8 cellular contexts compared by ENCODE assay signal in the genomic region with DNA sequence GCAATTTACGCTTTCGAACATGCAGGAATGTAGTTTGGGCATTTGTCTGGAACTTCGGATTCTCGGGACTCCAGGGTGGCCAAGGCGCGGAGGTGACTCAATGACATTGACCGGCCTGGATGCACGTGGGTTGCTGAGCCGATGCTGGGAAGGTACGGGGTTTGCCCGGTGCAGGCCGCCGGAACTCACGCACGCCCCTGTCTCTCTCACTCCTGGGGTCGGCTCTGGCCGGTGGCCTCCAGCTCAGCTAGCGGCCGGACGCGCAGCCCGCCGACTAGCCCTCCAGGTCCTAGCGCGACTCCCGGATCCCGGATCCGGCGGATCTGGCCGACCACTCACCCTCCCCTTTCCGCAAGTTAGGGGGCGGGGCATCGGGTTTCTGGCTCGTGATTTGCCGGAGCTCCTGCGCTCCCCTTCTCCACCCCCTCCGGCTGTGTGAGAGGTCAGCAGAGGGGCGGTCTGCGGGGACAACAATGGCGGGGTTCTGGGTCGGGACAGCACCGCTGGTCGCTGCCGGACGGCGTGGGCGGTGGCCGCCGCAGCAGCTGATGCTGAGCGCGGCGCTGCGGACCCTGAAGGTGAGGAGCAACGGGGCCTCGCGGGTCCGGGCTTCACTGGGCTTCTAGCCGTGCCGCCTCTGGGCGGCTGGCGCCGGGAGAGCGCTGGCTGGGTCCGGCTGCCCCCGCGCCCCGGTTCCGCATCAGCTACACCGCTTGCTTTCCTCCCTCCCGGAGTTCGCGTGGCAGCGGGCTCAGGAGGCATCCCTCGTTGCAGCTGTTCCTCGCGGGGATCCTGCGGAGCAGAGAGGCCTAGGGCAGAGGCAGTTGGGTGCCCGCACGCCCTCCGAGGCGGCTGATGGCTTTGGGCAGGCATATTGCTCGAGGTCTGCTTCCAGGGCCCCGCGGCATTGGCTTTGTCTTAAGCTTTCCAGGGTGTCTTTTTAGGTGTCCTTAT.
DNase-seq lines count a peak whose midpoint lies in the region; ATAC-seq lines count a peak whose summit lies in the region.

A gene with protein sequence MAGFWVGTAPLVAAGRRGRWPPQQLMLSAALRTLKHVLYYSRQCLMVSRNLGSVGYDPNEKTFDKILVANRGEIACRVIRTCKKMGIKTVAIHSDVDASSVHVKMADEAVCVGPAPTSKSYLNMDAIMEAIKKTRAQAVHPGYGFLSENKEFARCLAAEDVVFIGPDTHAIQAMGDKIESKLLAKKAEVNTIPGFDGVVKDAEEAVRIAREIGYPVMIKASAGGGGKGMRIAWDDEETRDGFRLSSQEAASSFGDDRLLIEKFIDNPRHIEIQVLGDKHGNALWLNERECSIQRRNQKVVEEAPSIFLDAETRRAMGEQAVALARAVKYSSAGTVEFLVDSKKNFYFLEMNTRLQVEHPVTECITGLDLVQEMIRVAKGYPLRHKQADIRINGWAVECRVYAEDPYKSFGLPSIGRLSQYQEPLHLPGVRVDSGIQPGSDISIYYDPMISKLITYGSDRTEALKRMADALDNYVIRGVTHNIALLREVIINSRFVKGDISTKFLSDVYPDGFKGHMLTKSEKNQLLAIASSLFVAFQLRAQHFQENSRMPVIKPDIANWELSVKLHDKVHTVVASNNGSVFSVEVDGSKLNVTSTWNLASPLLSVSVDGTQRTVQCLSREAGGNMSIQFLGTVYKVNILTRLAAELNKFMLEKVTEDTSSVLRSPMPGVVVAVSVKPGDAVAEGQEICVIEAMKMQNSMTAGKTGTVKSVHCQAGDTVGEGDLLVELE (plus strand): TSS at position 446 of the 954 bp plus-strand sequence. CDS start 28 bp downstream, at position 474.

- DNase-seq in Ammon's horn (ENCODE audit: low spot score) (peak; percentile 96), NCI-H526 (lab: John Stamatoyannopoulos, UW) (peak; percentile 77 to 97), left kidney (ENCODE audit: low read depth, low spot score) (peak; percentile 99)
- DNase-seq in activated CD4-positive, alpha-beta T cell treated with anti-CD3 and anti-CD28 coated beads, Interleukin-2, amount 50 U/mL, for 1 hour, result peak; percentile 67
- peak; percentile 80 for DNase-seq in stimulated activated CD4-positive, alpha-beta T cell treated with anti-CD3 and anti-CD28 coated beads, Interleukin-1b, Interleukin-23, amount 100 ng/mL, for 48 hours

- H3K9me3 Mint-ChIP-seq in dendritic cell treated with granulocyte-macrophage colony-stimulating factor and Interleukin-4, amounts not matched to agents 40 ng/mL and 50 ng/mL, for 4 days, result no peaks in the 10 kb centered on the region

- peaks cover 6% of the 10 kb centered on the region for H3K27me3 Mint-ChIP-seq in dendritic cell treated with granulocyte-macrophage colony-stimulating factor and Interleukin-4, amounts not matched to agents 40 ng/mL and 50 ng/mL, for 4 days

- peak within 1 kb of the TSS; percentile 78 for H3K27ac Mint-ChIP-seq in dendritic cell treated with granulocyte-macrophage colony-stimulating factor and Interleukin-4, amounts not matched to agents 40 ng/mL and 50 ng/mL, for 4 days

- H3K36me3 Mint-ChIP-seq in dendritic cell treated with granulocyte-macrophage colony-stimulating factor and Interleukin-4, amounts not matched to agents 40 ng/mL and 50 ng/mL, for 4 days (ENCODE audit: low read depth), result peaks cover 9% of the 10 kb centered on the region

- peaks cover 18% of the 10 kb centered on the region for H3K4me1 Mint-ChIP-seq in dendritic cell treated with granulocyte-macrophage colony-stimulating factor and Interleukin-4, amounts not matched to agents 40 ng/mL and 50 ng/mL, for 4 days (ENCODE audit: low read depth)

- intact Hi-C loops in dendritic cell treated with granulocyte-macrophage colony-stimulating factor and Interleukin-4, amounts not matched to agents 40 ng/mL and 50 ng/mL, for 4 days (cut with micrococcal nuclease), result loop anchor here (10.0 kb wide), 1 partner anchor 146 kb away; no protein-coding TSS in a partner anchor

- H3K4me3 Mint-ChIP-seq in dendritic cell treated with granulocyte-macrophage colony-stimulating factor and Interleukin-4, amounts not matched to agents 40 ng/mL and 50 ng/mL, for 4 days, result peak within 1 kb of the TSS; percentile 90

- peak; percentile 96 for ATAC-seq in GM19043 (IDR thresholded peaks at IDR 0.05; ENCODE audit: low read depth, unreplicated experiment)
- ATAC-seq in HG03354 (IDR thresholded peaks at IDR 0.05; ENCODE audit: poor library complexity, severe bottlenecking, unreplicated experiment), result peak; percentile 97

Comparison
In these comparisons a context has a peak if more than half of its experiments do, and no peak if none do; other contexts are left out.
1. Peak in every context shown above with its lines: DNase-seq and ATAC-seq.